Comparison of ENCODE assay signal across 1 cellular context in the genomic region with DNA sequence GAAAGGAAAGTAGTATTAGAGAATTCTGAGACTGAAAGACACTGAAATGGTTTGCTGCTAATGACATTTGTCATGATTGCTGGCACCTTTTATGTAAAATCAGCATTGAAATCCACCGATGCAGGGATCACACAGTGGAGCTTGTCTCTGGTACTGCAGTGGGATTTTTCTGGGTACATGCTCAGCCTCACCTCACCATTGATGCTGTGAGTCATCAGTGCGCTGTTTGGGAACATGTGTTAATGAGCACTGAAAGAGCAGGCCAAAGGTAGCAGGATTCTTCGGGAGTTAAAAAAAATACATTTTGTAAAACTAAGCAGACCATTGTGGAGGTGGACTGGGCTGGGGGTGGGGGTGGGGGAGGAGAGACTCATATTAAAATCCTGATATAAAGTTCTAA.
TF ChIP-seq lines count a peak whose summit lies in the region.

No MANE protein-coding gene starts in this region.

TF ChIP-seq in GM23338, 12 proteins besides CTCF, POLR2A, EP300 and RAD21 (continued from another document):
- TF ChIP-seq STAT1 (IDR thresholded peaks at IDR 0.05; ENCODE audit: unreplicated experiment) (no peak), NANOG (IDR thresholded peaks at IDR 0.05; ENCODE audit: borderline replicate concordance) (no peak)
- TF ChIP-seq, protein P1, sequence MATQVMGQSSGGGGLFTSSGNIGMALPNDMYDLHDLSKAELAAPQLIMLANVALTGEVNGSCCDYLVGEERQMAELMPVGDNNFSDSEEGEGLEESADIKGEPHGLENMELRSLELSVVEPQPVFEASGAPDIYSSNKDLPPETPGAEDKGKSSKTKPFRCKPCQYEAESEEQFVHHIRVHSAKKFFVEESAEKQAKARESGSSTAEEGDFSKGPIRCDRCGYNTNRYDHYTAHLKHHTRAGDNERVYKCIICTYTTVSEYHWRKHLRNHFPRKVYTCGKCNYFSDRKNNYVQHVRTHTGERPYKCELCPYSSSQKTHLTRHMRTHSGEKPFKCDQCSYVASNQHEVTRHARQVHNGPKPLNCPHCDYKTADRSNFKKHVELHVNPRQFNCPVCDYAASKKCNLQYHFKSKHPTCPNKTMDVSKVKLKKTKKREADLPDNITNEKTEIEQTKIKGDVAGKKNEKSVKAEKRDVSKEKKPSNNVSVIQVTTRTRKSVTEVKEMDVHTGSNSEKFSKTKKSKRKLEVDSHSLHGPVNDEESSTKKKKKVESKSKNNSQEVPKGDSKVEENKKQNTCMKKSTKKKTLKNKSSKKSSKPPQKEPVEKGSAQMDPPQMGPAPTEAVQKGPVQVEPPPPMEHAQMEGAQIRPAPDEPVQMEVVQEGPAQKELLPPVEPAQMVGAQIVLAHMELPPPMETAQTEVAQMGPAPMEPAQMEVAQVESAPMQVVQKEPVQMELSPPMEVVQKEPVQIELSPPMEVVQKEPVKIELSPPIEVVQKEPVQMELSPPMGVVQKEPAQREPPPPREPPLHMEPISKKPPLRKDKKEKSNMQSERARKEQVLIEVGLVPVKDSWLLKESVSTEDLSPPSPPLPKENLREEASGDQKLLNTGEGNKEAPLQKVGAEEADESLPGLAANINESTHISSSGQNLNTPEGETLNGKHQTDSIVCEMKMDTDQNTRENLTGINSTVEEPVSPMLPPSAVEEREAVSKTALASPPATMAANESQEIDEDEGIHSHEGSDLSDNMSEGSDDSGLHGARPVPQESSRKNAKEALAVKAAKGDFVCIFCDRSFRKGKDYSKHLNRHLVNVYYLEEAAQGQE (IDR thresholded peaks at IDR 0.05; ENCODE audit: unreplicated experiment), result no peak
